19 cellular contexts compared by ENCODE assay signal in the genomic region with DNA sequence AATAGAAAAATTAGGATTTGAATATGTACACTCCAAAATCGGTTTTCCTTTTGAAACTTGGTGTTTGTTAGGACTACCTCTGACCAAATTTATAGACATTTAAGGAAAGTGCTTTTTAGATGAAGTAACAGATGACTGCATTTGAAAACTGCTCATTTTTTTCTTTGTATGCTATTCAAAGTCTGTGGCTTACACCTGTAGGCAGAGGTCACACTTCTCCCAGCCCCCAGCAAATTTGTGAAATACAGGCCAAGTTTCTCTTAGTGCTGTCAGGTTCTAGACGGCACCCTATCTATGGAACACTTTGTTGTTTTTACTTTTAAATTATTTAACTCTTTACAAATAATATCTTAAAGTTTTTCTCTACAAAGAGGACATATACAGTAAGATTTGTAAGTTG.
DNase-seq lines count a peak whose midpoint lies in the region; ATAC-seq and TF ChIP-seq lines count a peak whose summit lies in the region.
"Had no signal": no experiment of that assay in that cellular context is flagged by ENCODE, and none has a peak within 500 bp of the region (broad histone marks: within the 10 kb centered on the region; RNA-seq: fewer than 3 reads in every experiment).

No MANE protein-coding gene starts in this region.

- no peaks in the 10 kb centered on the region for H3K9me2 ChIP-seq in OCI-LY1 (ENCODE audit: low read depth, low read length)

- H3K4me2 ChIP-seq in OCI-LY1 (ENCODE audit: low read length): no peak overlapping the region; the same call in 1 of the 2 replicates
- H3K4me2 ChIP-seq: BLaER1 treated with 17β-estradiol and CSF1 and Interleukin-3, amounts not matched to agents 10 nM and 100 nM had no signal

- H3K9me3 Mint-ChIP-seq in natural killer cell: no peaks in the 10 kb centered on the region
- H3K9me3 Mint-ChIP-seq in natural killer cell treated with Interleukin-12 subunit alpha and Interleukin-12 subunit beta and Interleukin-15 and Interleukin-18, amount 100 ng/mL, for 72 hours: no peaks in the 10 kb centered on the region
- H3K9me3 Mint-ChIP-seq: CD14-positive monocyte; CD4-positive, alpha-beta T cell; CD8-positive, alpha-beta memory T cell; HFFc6 had no signal

- H3K36me3 Mint-ChIP-seq in natural killer cell: no peaks in the 10 kb centered on the region
- no peaks in the 10 kb centered on the region for H3K36me3 Mint-ChIP-seq in natural killer cell treated with Interleukin-12 subunit alpha and Interleukin-12 subunit beta and Interleukin-15 and Interleukin-18, amount 100 ng/mL, for 72 hours
- H3K36me3 Mint-ChIP-seq: CD14-positive monocyte had no signal

- no peaks in the 10 kb centered on the region for H3K27me3 Mint-ChIP-seq in natural killer cell (ENCODE audit: low read depth in 2 of 2)
- no peaks in the 10 kb centered on the region for H3K27me3 Mint-ChIP-seq in natural killer cell treated with Interleukin-12 subunit alpha and Interleukin-12 subunit beta and Interleukin-15 and Interleukin-18, amount 100 ng/mL, for 72 hours
- H3K27me3 Mint-ChIP-seq: CD4-positive, alpha-beta T cell; CD8-positive, alpha-beta memory T cell had no signal

- H3K4me3 Mint-ChIP-seq in natural killer cell: no peak overlapping the region
- H3K4me3 Mint-ChIP-seq in natural killer cell treated with Interleukin-12 subunit alpha and Interleukin-12 subunit beta and Interleukin-15 and Interleukin-18, amount 100 ng/mL, for 72 hours: no peak overlapping the region
- H3K4me3 Mint-ChIP-seq: CD14-positive monocyte; CD4-positive, alpha-beta T cell; CD8-positive, alpha-beta memory T cell; HFFc6 had no signal

- H2AFZ ChIP-seq in OCI-LY1 (ENCODE audit: low read length): peak overlapping the region; percentile 84

- TF ChIP-seq CTCF in natural killer cell (IDR thresholded peaks at IDR 0.05) (no peak), OCI-LY1 (IDR thresholded peaks at IDR 0.05; ENCODE audit: low read length) (no peak), thyroid gland (IDR thresholded peaks at IDR 0.05) (no peak)

- H3K9me3 ChIP-seq in OCI-LY1 (ENCODE audit: low read length) (no peaks in the 10 kb centered on the region), thyroid gland (no peaks in the 10 kb centered on the region)
- H3K9me3 ChIP-seq: BE2C; BLaER1 treated with 17β-estradiol and CSF1 and Interleukin-3, amounts not matched to agents 10 nM and 100 nM; HAP-1 had no signal

- H3K36me3 ChIP-seq in OCI-LY1 (ENCODE audit: insufficient read depth, low read length) (no peaks in the 10 kb centered on the region), thyroid gland (no peaks in the 10 kb centered on the region)
- H3K36me3 ChIP-seq: BE2C; BLaER1 treated with 17β-estradiol and CSF1 and Interleukin-3, amounts not matched to agents 10 nM and 100 nM; HAP-1 had no signal

- peak overlapping the region; percentile 34 for H3K9ac ChIP-seq in OCI-LY1 (ENCODE audit: low read length)
- H3K9ac ChIP-seq: BLaER1 treated with 17β-estradiol and CSF1 and Interleukin-3, amounts not matched to agents 10 nM and 100 nM had no signal

- DNase-seq in natural killer cell: no peak
- no peak for DNase-seq in natural killer cell treated with Interleukin-12 subunit alpha and Interleukin-12 subunit beta and Interleukin-15 and Interleukin-18, amount 100 ng/mL, for 72 hours (ENCODE audit: low spot score)
- no peak for DNase-seq in thyroid gland
- DNase-seq: ACHN; AML-193; BE2C; CD4-positive, alpha-beta T cell; CD8-positive, alpha-beta memory T cell; DMS53; DMS79 treated with DMSO at 0.1 percent for 48 hours; GOT3; HFFc6 had no signal

- 46 to 59% methylated on average over 2 of the region's 2 CpGs for WGBS in thyroid gland, 2 donors

- peaks cover 0 to 12% of the 10 kb centered on the region in 2 donors for H3K4me1 Mint-ChIP-seq in natural killer cell
- no peaks in the 10 kb centered on the region for H3K4me1 Mint-ChIP-seq in natural killer cell treated with Interleukin-12 subunit alpha and Interleukin-12 subunit beta and Interleukin-15 and Interleukin-18, amount 100 ng/mL, for 72 hours (ENCODE audit: low read depth in 2 of 2)
- H3K4me1 Mint-ChIP-seq: CD14-positive monocyte; CD8-positive, alpha-beta memory T cell had no signal

- TF ChIP-seq POLR2A in thyroid gland (IDR thresholded peaks at IDR 0.05): no peak

- no peaks in the 10 kb centered on the region for H3K27me3 ChIP-seq in OCI-LY1 (ENCODE audit: insufficient read depth, low read length)
- H3K27me3 ChIP-seq in thyroid gland: no peaks in the 10 kb centered on the region
- H3K27me3 ChIP-seq: BE2C; BLaER1 treated with 17β-estradiol and CSF1 and Interleukin-3, amounts not matched to agents 10 nM and 100 nM had no signal

- no peaks in the 10 kb centered on the region for H4K20me1 ChIP-seq in OCI-LY1 (ENCODE audit: insufficient read depth, low read length)
- H4K20me1 ChIP-seq: BLaER1 treated with 17β-estradiol and CSF1 and Interleukin-3, amounts not matched to agents 10 nM and 100 nM had no signal

- H3K27ac Mint-ChIP-seq in natural killer cell: no peak overlapping the region
- H3K27ac Mint-ChIP-seq in natural killer cell treated with Interleukin-12 subunit alpha and Interleukin-12 subunit beta and Interleukin-15 and Interleukin-18, amount 100 ng/mL, for 72 hours: no peak overlapping the region
- H3K27ac Mint-ChIP-seq: CD14-positive monocyte; CD4-positive, alpha-beta T cell; HFFc6 had no signal

- no peaks in the 10 kb centered on the region for H3K79me2 ChIP-seq in OCI-LY1 (ENCODE audit: insufficient read depth, low read length)

- intact Hi-C loops in natural killer cell (cut with micrococcal nuclease): no loop called here
- intact Hi-C loops in thyroid gland (cut with DNase I): no loop called here

- no peaks in the 10 kb centered on the region for H3F3A ChIP-seq in OCI-LY1 (ENCODE audit: insufficient read depth, low read length)

- H3K4me3 ChIP-seq in OCI-LY1 (ENCODE audit: low read depth, low read length, poor library complexity, severe bottlenecking) (no peak overlapping the region), thyroid gland (replicated peaks in 1 of 3) (no peak overlapping the region)
- H3K4me3 ChIP-seq: BLaER1 treated with 17β-estradiol and CSF1 and Interleukin-3, amounts not matched to agents 10 nM and 100 nM; HAP-1 had no signal

- H3K4me1 ChIP-seq in OCI-LY1 (ENCODE audit: insufficient read depth, low read length, severe bottlenecking) (peaks cover 22% of the 10 kb centered on the region), thyroid gland (peaks cover 27 to 32% of the 10 kb centered on the region in 2 donors)
- H3K4me1 ChIP-seq: BE2C, HAP-1 had no signal

- peak in 2 of 3 donors; percentile 26 to 53 for ATAC-seq in natural killer cell
- ATAC-seq in natural killer cell treated with Interleukin-12 subunit alpha and Interleukin-12 subunit beta and Interleukin-15 and Interleukin-18, amount 100 ng/mL, for 72 hours: no peak
- no peak for ATAC-seq in HG03039 (IDR thresholded peaks at IDR 0.05; ENCODE audit: unreplicated experiment)
- no peak for ATAC-seq in GM19397 (IDR thresholded peaks at IDR 0.05; ENCODE audit: unreplicated experiment)

- H3K27ac ChIP-seq in OCI-LY1 (ENCODE audit: low read depth, low read length, poor library complexity, severe bottlenecking): peak overlapping the region; percentile 82
- H3K27ac ChIP-seq in thyroid gland: peak overlapping the region in 2 of 3 donors; percentile 37 to 38
- H3K27ac ChIP-seq: 22Rv1; BLaER1 treated with 17β-estradiol and CSF1 and Interleukin-3, amounts not matched to agents 10 nM and 100 nM had no signal

Comparison
In these comparisons a context has a peak if more than half of its experiments do, and no peak if none do; other contexts are left out.
1. ATAC-seq: peak in natural killer cell (2 of 3); none in natural killer cell treated with Interleukin-12 subunit alpha and Interleukin-12 subunit beta and Interleukin-15 and Interleukin-18, amount 100 ng/mL, for 72 hours (0 of 2), HG03039 (single experiment) and GM19397 (single experiment).